In genomic region chr17:6800422-6801027, GRCh38 we compare ENCODE assay signal across 1 cellular context.
TF ChIP-seq lines count a peak whose summit lies in the region.

No MANE protein-coding gene starts in this region.

TF ChIP-seq in WTC11, 78 proteins besides CTCF, POLR2A, EP300 and RAD21 (continued from another document):
- TF ChIP-seq ZNF396 (CRISPR knock-in tag; IDR thresholded peaks at IDR 0.05; ENCODE audit: borderline replicate concordance) (no peak), MAX (CRISPR knock-in tag; IDR thresholded peaks at IDR 0.05) (no peak), TCF7 (CRISPR knock-in tag; IDR thresholded peaks at IDR 0.05; ENCODE audit: low read depth) (no peak)
